Comparison of ENCODE assay signal across 8 cellular contexts in genomic region chr3:169812844-169813677, GRCh38. TPM values are rescaled to one million over a fixed set of nuclear protein-coding genes. Genes with fewer than 3 reads are reported as not detected.
DNase-seq lines count a peak whose midpoint lies in the region; FAIRE-seq and TF ChIP-seq lines count a peak whose summit lies in the region.

TSS of gene LRRC34 (minus strand) at chr3:169812904. CDS start at chr3:169812548, 356 bp downstream.
TSS of gene LRRIQ4 (plus strand) at chr3:169812870. CDS start at chr3:169821922, 9,052 bp downstream.

- peak within 1 kb of the TSS; percentile 82 for H3K27ac Mint-ChIP-seq in HFFc6
- peak within 1 kb of the TSS in 3 of 5 experiments; percentile 38 to 94 (median 90) for H3K27ac Mint-ChIP-seq in brain

- peaks cover 2% of the 10 kb centered on the region; the same call in 1 of the 2 replicates for H3K27me3 Mint-ChIP-seq in HFFc6 (ENCODE audit: insufficient read depth)
- H3K27me3 Mint-ChIP-seq in brain = peaks cover 16% of the 10 kb centered on the region

- no peak for FAIRE-seq in HTR-8/SVneo (lab: Jason Lieb, UNC)

- H3K9me3 Mint-ChIP-seq in HFFc6 (peaks cover 15% of the 10 kb centered on the region), brain (peaks cover 10 to 29% (median 19%) of the 10 kb centered on the region in 5 experiments)

- H3K4me1 Mint-ChIP-seq in HFFc6 (ENCODE audit: low read depth) = peaks cover 33% of the 10 kb centered on the region
- peaks cover 15% of the 10 kb centered on the region for H3K4me1 Mint-ChIP-seq in brain

- H3K36me3 Mint-ChIP-seq in HFFc6 (ENCODE audit: low read depth) (peaks cover 13% of the 10 kb centered on the region), brain (no peaks in the 10 kb centered on the region)

- peak; percentile 90 for DNase-seq in GF-D8 (lab: John Stamatoyannopoulos, UW)
- DNase-seq in HFFc6 = peak; percentile 39
- peak; percentile 38 for DNase-seq in NCI-H1417 treated with DMSO at 0.1 percent for 48 hours (lab: John Stamatoyannopoulos, UW)
- DNase-seq in T-helper 2 cell = peak; percentile 16 to 78 (median 45)
- DNase-seq in iPS-NIHi7 (ENCODE audit: extremely low spot score) = peak; percentile 80
- peak; percentile 46 for DNase-seq in smooth muscle cell of the brain vasculature (ENCODE audit: low read depth, low spot score)
- DNase-seq in HTR-8/SVneo (ENCODE audit: insufficient read length, low spot score) = no peak

- no peak for TF ChIP-seq CTCF in HFFc6 (IDR thresholded peaks at IDR 0.05)
- no peak for TF ChIP-seq CTCF in brain (conservative IDR thresholded peaks at IDR 0.05)

- peak within 1 kb of the TSS; percentile 87 for H3K4me3 Mint-ChIP-seq in HFFc6
- peak within 1 kb of the TSS; percentile 77 to 84 (median 83) for H3K4me3 Mint-ChIP-seq in brain

RNA-seq across cellular contexts. Expression of gene LRRC34, which starts in this region (rescaled TPM):
- 1 to 10 TPM in 3 of 6 experiments, under 1 TPM in 3; 0.59 to 1.5 (median 0.94) TPM for total RNA-seq in HFFc6 (2021; fragmentation: NEBNext Ultra II Directional; extraction: Animal tissue kit (Norgen Biotek cat#: 25700))
- 2.9 TPM for polyA plus RNA-seq in brain (ENCODE audit: insufficient read depth, low read depth, low replicate concordance)

RNA-seq across cellular contexts. Expression of gene LRRIQ4, which starts in this region (rescaled TPM):
- not detected for total RNA-seq in HFFc6 (2021; fragmentation: NEBNext Ultra II Directional; extraction: Animal tissue kit (Norgen Biotek cat#: 25700))
- polyA plus RNA-seq in brain (ENCODE audit: insufficient read depth, low read depth, low replicate concordance) = not detected
